30 cellular contexts compared by ENCODE assay signal in the genomic region with DNA sequence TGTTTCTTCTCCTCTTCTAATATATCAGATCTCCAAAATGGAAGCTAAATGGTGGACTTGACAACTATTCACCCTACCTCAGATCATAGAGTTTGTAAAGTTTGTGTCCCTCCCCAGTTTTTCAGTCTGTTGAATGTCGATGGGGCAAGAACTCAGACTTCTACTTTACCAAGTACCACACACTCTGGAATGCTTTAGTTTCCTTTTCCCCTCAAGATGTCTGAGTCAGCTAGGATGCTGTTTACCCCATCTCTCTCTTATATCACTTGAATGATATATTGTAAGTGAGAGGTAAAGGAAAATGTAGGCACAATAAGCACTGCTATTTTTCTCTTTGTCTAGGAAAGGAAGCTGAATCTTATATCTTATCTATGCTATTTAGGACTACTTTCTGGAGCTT. TPM values are rescaled to one million over a fixed set of nuclear protein-coding genes. Genes with fewer than 3 reads are reported as not detected.
"Had no signal": no experiment of that assay in that cellular context is flagged by ENCODE, and none has a peak within 500 bp of the region (broad histone marks: within the 10 kb centered on the region; RNA-seq: fewer than 3 reads in every experiment).

No MANE protein-coding gene starts in this region.

- H3K27ac Mint-ChIP-seq: mesothelial cell of epicardium; natural killer cell treated with Interleukin-12 subunit alpha and Interleukin-12 subunit beta and Interleukin-15 and Interleukin-18, amount 100 ng/mL, for 72 hours; progenitor cell of endocrine pancreas; stimulated activated memory B cell treated with anti-CD40 and anti-IgM and Interleukin-4, amounts not matched to agents 10 μg/mL and 1 μg/mL and 100 μg/mL, for 72 hours; stimulated activated naive CD8-positive, alpha-beta T cell treated with anti-CD3 and anti-CD28 coated beads, Interleukin-15, amount 100 ng/mL, for 72 hours had no signal

- H3K4me1 ChIP-seq: left lung, lower lobe of right lung, right atrium auricular region, right lobe of liver, testis, thyroid gland, upper lobe of left lung, vagina had no signal

- H3K36me3 ChIP-seq: ovary, vagina had no signal

- H3K4me1 Mint-ChIP-seq: mesothelial cell of epicardium; naive thymus-derived CD4-positive, alpha-beta T cell; stimulated activated memory B cell treated with anti-CD40 and anti-IgM and Interleukin-4, amounts not matched to agents 10 μg/mL and 1 μg/mL and 100 μg/mL, for 72 hours; stimulated activated naive CD8-positive, alpha-beta T cell treated with anti-CD3 and anti-CD28 coated beads, Interleukin-15, amount 100 ng/mL, for 72 hours had no signal

- H3K9me3 Mint-ChIP-seq: naive thymus-derived CD4-positive, alpha-beta T cell; natural killer cell treated with Interleukin-12 subunit alpha and Interleukin-12 subunit beta and Interleukin-15 and Interleukin-18, amount 100 ng/mL, for 72 hours; stimulated activated memory B cell treated with anti-CD40 and anti-IgM and Interleukin-4, amounts not matched to agents 10 μg/mL and 1 μg/mL and 100 μg/mL, for 72 hours; stimulated activated naive CD8-positive, alpha-beta T cell treated with anti-CD3 and anti-CD28 coated beads, Interleukin-15, amount 100 ng/mL, for 72 hours had no signal

- H3K4me2 ChIP-seq: smooth muscle cell had no signal

- H3K27me3 ChIP-seq: left lung, ovary, right atrium auricular region, right lobe of liver, testis, thyroid gland, transverse colon, upper lobe of left lung, vagina had no signal

- H3K27ac ChIP-seq: left lung, lower lobe of right lung, ovary, right atrium auricular region, right lobe of liver, testis, thyroid gland, transverse colon, upper lobe of left lung, vagina had no signal

- H3K27me3 Mint-ChIP-seq: naive thymus-derived CD4-positive, alpha-beta T cell; natural killer cell treated with Interleukin-12 subunit alpha and Interleukin-12 subunit beta and Interleukin-15 and Interleukin-18, amount 100 ng/mL, for 72 hours; progenitor cell of endocrine pancreas; stimulated activated memory B cell treated with anti-CD40 and anti-IgM and Interleukin-4, amounts not matched to agents 10 μg/mL and 1 μg/mL and 100 μg/mL, for 72 hours; stimulated activated naive CD8-positive, alpha-beta T cell treated with anti-CD3 and anti-CD28 coated beads, Interleukin-15, amount 100 ng/mL, for 72 hours had no signal

- H3K9me3 ChIP-seq: ovary, right lobe of liver, testis, thyroid gland, transverse colon, upper lobe of left lung, vagina had no signal

- H3K4me3 ChIP-seq: left lung, lower lobe of right lung, ovary, right atrium auricular region, right lobe of liver, smooth muscle cell, testis, thyroid gland, transverse colon, upper lobe of left lung, vagina had no signal

- DNase-seq: kidney; left colon; left lung; lower lobe of right lung; mammary epithelial cell; mesendoderm; naive thymus-derived CD4-positive, alpha-beta T cell; ovary; right lobe of liver; stimulated activated CD4-positive, alpha-beta T cell treated with anti-CD3 and anti-CD28 coated beads, Interleukin-1b, Interleukin-23, amount 100 ng/mL, for 48 hours; stimulated activated CD4-positive, alpha-beta T cell treated with anti-CD3 and anti-CD28 coated beads, Interleukin-2, amount 100 ng/mL, for 48 hours; stimulated activated CD4-positive, alpha-beta T cell treated with anti-CD3 and anti-CD28 coated beads, Interleukin-4, amount 100 ng/mL, for 4 hours; stimulated activated CD8-positive, alpha-beta memory T cell treated with anti-CD3 and anti-CD28 coated beads, Interleukin-4, amount 100 ng/mL, for 48 hours; stimulated activated naive CD4-positive, alpha-beta T cell treated with Interleukin-2 at 50 U/mL for 16 hours; stimulated activated naive CD8-positive, alpha-beta T cell treated with anti-CD3 and anti-CD28 coated beads, Interleukin-15, amount 100 ng/mL, for 72 hours; substantia nigra; testis; thyroid gland; transverse colon; upper lobe of left lung had no signal

- ATAC-seq: left colon; left lung; lower lobe of right lung; naive thymus-derived CD4-positive, alpha-beta T cell; natural killer cell treated with Interleukin-12 subunit alpha and Interleukin-12 subunit beta and Interleukin-15 and Interleukin-18, amount 100 ng/mL, for 72 hours; right lobe of liver; stimulated activated memory B cell treated with anti-CD40 and anti-IgM and Interleukin-4, amounts not matched to agents 10 μg/mL and 1 μg/mL and 100 μg/mL, for 72 hours; stimulated activated naive CD8-positive, alpha-beta T cell treated with anti-CD3 and anti-CD28 coated beads, Interleukin-15, amount 100 ng/mL, for 72 hours had no signal

- FAIRE-seq: kidney had no signal

- H3K4me3 Mint-ChIP-seq: mesothelial cell of epicardium; naive thymus-derived CD4-positive, alpha-beta T cell; natural killer cell treated with Interleukin-12 subunit alpha and Interleukin-12 subunit beta and Interleukin-15 and Interleukin-18, amount 100 ng/mL, for 72 hours; stimulated activated memory B cell treated with anti-CD40 and anti-IgM and Interleukin-4, amounts not matched to agents 10 μg/mL and 1 μg/mL and 100 μg/mL, for 72 hours; stimulated activated naive CD8-positive, alpha-beta T cell treated with anti-CD3 and anti-CD28 coated beads, Interleukin-15, amount 100 ng/mL, for 72 hours had no signal

RNA-seq across cellular contexts. Expression of a gene that starts 25.9 kb away (rescaled TPM):
- total RNA-seq: left colon; lower lobe of right lung; mammary epithelial cell; mononuclear cell; natural killer cell treated with Interleukin-12 subunit alpha and Interleukin-12 subunit beta and Interleukin-15 and Interleukin-18, amount 100 ng/mL, for 72 hours; pulmonary artery endothelial cell; right atrium auricular region; testis; thyroid gland; transverse colon; upper lobe of left lung; vagina had no signal
- polyA plus RNA-seq: naive thymus-derived CD4-positive, alpha-beta T cell; urinary bladder had no signal
